Comparison of ENCODE assay signal across 10 cellular contexts in genomic region chr5:124907098-124907644, GRCh38.
DNase-seq lines count a peak whose midpoint lies in the region; ATAC-seq, FAIRE-seq and TF ChIP-seq lines count a peak whose summit lies in the region.
"Had no signal": no experiment of that assay in that cellular context is flagged by ENCODE, and none has a peak within 500 bp of the region (broad histone marks: within the 10 kb centered on the region; RNA-seq: fewer than 3 reads in every experiment).

No MANE protein-coding gene starts in this region.

- ATAC-seq in A549 (no peak), left ventricle myocardium superior (no peak)
- ATAC-seq in stimulated activated naive CD8-positive, alpha-beta T cell treated with anti-CD3 and anti-CD28 coated beads, Interleukin-15, amount 100 ng/mL, for 72 hours = no peak

- H3K79me2 ChIP-seq in trophoblast cell (ENCODE audit: control insufficient read depth, insufficient read depth, low read length, poor library complexity) = peaks cover 2% of the 10 kb centered on the region

- H3K4me3 ChIP-seq in A549 (no peak overlapping the region), adipocyte (ENCODE audit: low read length) (no peak overlapping the region), trophoblast cell (ENCODE audit: low read depth, low read length) (no peak overlapping the region), lower leg skin (ENCODE audit: low read depth, poor library complexity, severe bottlenecking) (no peak overlapping the region)

- H3K23ac ChIP-seq in trophoblast cell (ENCODE audit: low read length) = no peak overlapping the region

- H2BK5ac ChIP-seq in trophoblast cell (ENCODE audit: low read depth, low read length, poor library complexity) = no peak overlapping the region

- H2BK12ac ChIP-seq in trophoblast cell (ENCODE audit: low read length) = peak overlapping the region; percentile 17

- no peak overlapping the region for H3K4me3 Mint-ChIP-seq in stimulated activated naive CD8-positive, alpha-beta T cell treated with anti-CD3 and anti-CD28 coated beads, Interleukin-15, amount 100 ng/mL, for 72 hours

- peak overlapping the region; percentile 44 for H3K14ac ChIP-seq in trophoblast cell (ENCODE audit: low read length)

- H3K27ac Mint-ChIP-seq in stimulated activated naive CD8-positive, alpha-beta T cell treated with anti-CD3 and anti-CD28 coated beads, Interleukin-15, amount 100 ng/mL, for 72 hours = no peak overlapping the region

- peak overlapping the region; percentile 32 for H4K91ac ChIP-seq in trophoblast cell (ENCODE audit: low read depth, low read length)

- intact Hi-C loops in left ventricle myocardium superior (cut with micrococcal nuclease) = no loop called here
- intact Hi-C loops in lower leg skin (cut with DNase I; ENCODE audit: low total_unique reads) = no loop called here

- TF ChIP-seq RAD21 in A549 (conservative IDR thresholded peaks at IDR 0.05 in 1 of 2, IDR thresholded peaks at IDR 0.05 in 1 of 2) = no peak

- no peak overlapping the region for H2AK5ac ChIP-seq in trophoblast cell (ENCODE audit: low read length)

- CTCF ChIA-PET in A549 (lab: Yijun Ruan, JAX) = no interaction called here

- H3K4ac ChIP-seq in trophoblast cell (ENCODE audit: low read depth, low read length) = no peak overlapping the region

- H3K4me1 ChIP-seq in A549 = peaks cover 17% of the 10 kb centered on the region
- H3K4me1 ChIP-seq in adipocyte (ENCODE audit: control insufficient read depth, insufficient read depth, low read length) = peaks cover 19% of the 10 kb centered on the region
- peaks cover 6 to 8% of the 10 kb centered on the region in 2 experiments for H3K4me1 ChIP-seq in trophoblast cell (ENCODE audit: control insufficient read depth in 1 of 2, insufficient read depth in 2 of 2, low read length in 2 of 2)

- H3K27ac ChIP-seq in A549 (no peak overlapping the region), trophoblast cell (ENCODE audit: low read depth, low read length) (no peak overlapping the region)

- TF ChIP-seq POLR2A in A549 (IDR thresholded peaks at IDR 0.05; ENCODE audit: low read length) (no peak), lower leg skin (IDR thresholded peaks at IDR 0.05) (no peak)

- TF ChIP-seq CTCF in A549 (IDR thresholded peaks at IDR 0.05) = no peak
- TF ChIP-seq CTCF in lower leg skin (IDR thresholded peaks at IDR 0.05) = no peak

- H3K36me3 ChIP-seq in adipocyte (ENCODE audit: control insufficient read depth, insufficient read depth, low read length, severe bottlenecking) = no peaks in the 10 kb centered on the region
- H3K36me3 ChIP-seq in trophoblast cell (ENCODE audit: control insufficient read depth in 1 of 2, insufficient read depth in 2 of 2, low read length in 2 of 2) = no peaks in the 10 kb centered on the region
- H3K36me3 ChIP-seq: WERI-Rb-1 had no signal

- no peak overlapping the region for H4K8ac ChIP-seq in trophoblast cell (ENCODE audit: low read depth, low read length)

- no peaks in the 10 kb centered on the region for H3K27me3 ChIP-seq in adipocyte (replicated peaks; ENCODE audit: control insufficient read depth, insufficient read depth, low read length)
- no peaks in the 10 kb centered on the region for H3K27me3 ChIP-seq in trophoblast cell (ENCODE audit: insufficient read depth, low read length)

- H3K4me2 ChIP-seq in A549 (peak overlapping the region; percentile 27; the same call in 2 of the 3 replicates), trophoblast cell (ENCODE audit: low read length) (no peak overlapping the region)

- POLR2A ChIA-PET in A549 (lab: Yijun Ruan, JAX) = no interaction called here

- no peaks in the 10 kb centered on the region for H3K9me3 ChIP-seq in A549
- H3K9me3 ChIP-seq in adipocyte (ENCODE audit: control insufficient read depth, low read length) = no peaks in the 10 kb centered on the region
- no peaks in the 10 kb centered on the region for H3K9me3 ChIP-seq in trophoblast cell (ENCODE audit: insufficient read depth, low read depth, low read length)

- H2BK120ac ChIP-seq in trophoblast cell (ENCODE audit: insufficient read depth, low read length, poor library complexity) = no peak overlapping the region

- WGBS in A549 (ENCODE audit: missing lambda C conversion rate) = 85% methylated on average over 12 of the region's 12 CpGs
- WGBS in trophoblast cell (ENCODE audit: extremely low coverage, insufficient coverage, insufficient read length) = no CpG with 5 or more reads among the region's 12 CpGs
- 82 to 86% methylated on average over 12 of the region's 12 CpGs for WGBS in lower leg skin, 2 donors

- H4K12ac ChIP-seq in trophoblast cell (ENCODE audit: low read depth, low read length) = no peak overlapping the region

- H3K9ac ChIP-seq in adipocyte (ENCODE audit: low read length) (peak overlapping the region; percentile 14), trophoblast cell (ENCODE audit: low read length) (no peak overlapping the region)

- no peak for TF ChIP-seq EP300 in A549 (IDR thresholded peaks at IDR 0.05)

- H2AFZ ChIP-seq in trophoblast cell (ENCODE audit: insufficient read depth, low read length, poor library complexity) = no peak overlapping the region

- peaks cover 11% of the 10 kb centered on the region for H3K27me3 Mint-ChIP-seq in stimulated activated naive CD8-positive, alpha-beta T cell treated with anti-CD3 and anti-CD28 coated beads, Interleukin-15, amount 100 ng/mL, for 72 hours

- H3K4me1 Mint-ChIP-seq in stimulated activated naive CD8-positive, alpha-beta T cell treated with anti-CD3 and anti-CD28 coated beads, Interleukin-15, amount 100 ng/mL, for 72 hours = peaks cover 14% of the 10 kb centered on the region

- DNase-seq in A549 (ENCODE audit: low read depth in 1 of 2, low spot score in 1 of 2) (no peak), adipocyte (ENCODE audit: low read depth) (no peak), left ventricle myocardium superior (peak; percentile 31), trophoblast cell (no peak), DMS114 treated with DMSO at 0.1 percent for 48 hours (lab: John Stamatoyannopoulos, UW; ENCODE audit: unreplicated experiment) (no peak), D341Med (ENCODE audit: low spot score) (no peak), lower leg skin (ENCODE audit: low spot score in 2 of 2) (no peak)
- DNase-seq in stimulated activated naive CD8-positive, alpha-beta T cell treated with anti-CD3 and anti-CD28 coated beads, Interleukin-15, amount 100 ng/mL, for 72 hours = no peak
- DNase-seq: erythroblast had no signal

- peaks cover 2% of the 10 kb centered on the region for H3K79me1 ChIP-seq in trophoblast cell (ENCODE audit: low read length)

- no peaks in the 10 kb centered on the region for H3K9me3 Mint-ChIP-seq in stimulated activated naive CD8-positive, alpha-beta T cell treated with anti-CD3 and anti-CD28 coated beads, Interleukin-15, amount 100 ng/mL, for 72 hours

- no peak for FAIRE-seq in A549 (lab: Jason Lieb, UNC)

- H3K18ac ChIP-seq in trophoblast cell (ENCODE audit: low read length) = no peak overlapping the region

TF ChIP-seq in A549, 52 proteins besides CTCF, POLR2A, EP300 and RAD21:
- TF ChIP-seq ATOH8 (CRISPR knock-in tag; IDR thresholded peaks at IDR 0.05; ENCODE audit: low read depth) (no peak), SREBF2 (IDR thresholded peaks at IDR 0.05) (no peak), MAFK (IDR thresholded peaks at IDR 0.05; ENCODE audit: partially characterized antibody) (no peak), ZSCAN20 (CRISPR knock-in tag; IDR thresholded peaks at IDR 0.05) (no peak), MAZ (IDR thresholded peaks at IDR 0.05; ENCODE audit: borderline replicate concordance, low read depth, low read length) (no peak), BHLHE40 (IDR thresholded peaks at IDR 0.05; ENCODE audit: low read depth, low read length) (no peak), KDM5A (IDR thresholded peaks at IDR 0.05) (no peak), ZC3H11A (IDR thresholded peaks at IDR 0.05) (no peak), RNF2 (IDR thresholded peaks at IDR 0.05; ENCODE audit: borderline replicate concordance, low read depth) (no peak), HOXB13 (CRISPR knock-in tag; IDR thresholded peaks at IDR 0.05; ENCODE audit: low read depth) (no peak)
